ENCODE assay signal across 11 cellular contexts in the genomic region with DNA sequence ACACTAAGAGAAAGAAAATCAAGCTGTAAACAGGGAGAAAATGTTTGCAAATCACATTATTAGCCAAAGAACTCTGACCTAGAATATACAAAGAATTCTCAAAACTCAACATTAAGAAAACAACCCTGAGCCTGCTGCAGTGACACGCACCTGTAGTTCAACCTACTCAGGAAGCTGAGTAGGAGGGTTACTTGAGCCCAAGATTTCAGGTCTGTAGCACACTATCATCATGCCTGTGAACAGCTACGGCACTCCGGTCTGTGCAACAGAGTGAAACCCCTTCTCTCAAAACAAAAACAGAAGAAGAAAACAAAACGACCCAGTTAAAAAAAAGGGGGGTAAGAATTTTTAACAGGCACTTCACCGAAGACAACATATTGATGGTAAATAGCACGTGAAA. TPM values are rescaled to one million over a fixed set of nuclear protein-coding genes. Genes with fewer than 3 reads are reported as not detected.
A peak's percentile ranks its signal among the peaks of the same experiment; 100 is the strongest.
DNase-seq lines count a peak whose midpoint lies in the region; ATAC-seq, FAIRE-seq and TF ChIP-seq lines count a peak whose summit lies in the region.
"Had no signal": no experiment of that assay in that cellular context is flagged by ENCODE, and none has a peak within 500 bp of the region (broad histone marks: within the 10 kb centered on the region; RNA-seq: fewer than 3 reads in every experiment).

No MANE protein-coding gene starts in this region.

- TF ChIP-seq POLR2A in GM12891 (IDR thresholded peaks at IDR 0.05; ENCODE audit: low read depth, low read length), result no peak

- DNase-seq in GM12891 (ENCODE audit: insufficient read length, low spot score), result no peak
- DNase-seq in NAMALWA (ENCODE audit: low spot score), result peak; percentile 47
- no peak for DNase-seq in activated T-cell treated with anti-CD3 and anti-CD28 coated beads, Interleukin-2, amount 50 U/mL, for 1 hour
- no peak for DNase-seq in NCI-H1105 treated with DMSO at 0.1 percent for 48 hours (lab: John Stamatoyannopoulos, UW)
- no peak for DNase-seq in ACHN
- DNase-seq in activated gamma-delta T cell (lab: John Stamatoyannopoulos, UW), result no peak
- DNase-seq: NCI-H2029 treated with DMSO at 0.1 percent for 48 hours; stimulated activated naive CD8-positive, alpha-beta T cell treated with anti-CD3 and anti-CD28 coated beads, Interleukin-15, amount 100 ng/mL, for 72 hours had no signal

- peak; percentile 90 for ATAC-seq in GM21360 (IDR thresholded peaks at IDR 0.05; ENCODE audit: unreplicated experiment)
- ATAC-seq in HG02973 (IDR thresholded peaks at IDR 0.05; ENCODE audit: unreplicated experiment), result peak; percentile 91
- ATAC-seq: activated CD4-positive, CD25-positive, alpha-beta regulatory T cell treated with anti-CD3 and anti-CD28 coated beads, Interleukin-2, amount 50 U/mL, for 24 hours; stimulated activated naive CD8-positive, alpha-beta T cell treated with anti-CD3 and anti-CD28 coated beads, Interleukin-15, amount 100 ng/mL, for 72 hours had no signal

- FAIRE-seq in GM12891 (lab: Jason Lieb, UNC), result peak; percentile 94

- in situ Hi-C loops in ACHN (cut with HindIII; ENCODE audit: low pct_ligation_motif_present, low pct_unique_long_range_greater_than_20kb, low sequenced_read_pairs), result no loop called here

TF ChIP-seq in GM12891, 5 proteins besides CTCF, POLR2A, EP300 and RAD21:
- TF ChIP-seq TAF1 (IDR thresholded peaks at IDR 0.05; ENCODE audit: low read depth, low read length), result no peak
- TF ChIP-seq POLR2AphosphoS5 (IDR thresholded peaks at IDR 0.05; ENCODE audit: low read depth, low read length), result no peak
- peak; percentile 40 for TF ChIP-seq PAX5 (IDR thresholded peaks at IDR 0.05; ENCODE audit: insufficient read depth, low read length, severe bottlenecking)

RNA-seq across cellular contexts. Expression of a gene that starts 20.8 kb away (rescaled TPM):
- 13.0 TPM for polyA plus RNA-seq in GM12891 (2012; ENCODE audit: low read depth, missing spikeins)
